ENCODE assay signal across 8 cellular contexts in the genomic region with DNA sequence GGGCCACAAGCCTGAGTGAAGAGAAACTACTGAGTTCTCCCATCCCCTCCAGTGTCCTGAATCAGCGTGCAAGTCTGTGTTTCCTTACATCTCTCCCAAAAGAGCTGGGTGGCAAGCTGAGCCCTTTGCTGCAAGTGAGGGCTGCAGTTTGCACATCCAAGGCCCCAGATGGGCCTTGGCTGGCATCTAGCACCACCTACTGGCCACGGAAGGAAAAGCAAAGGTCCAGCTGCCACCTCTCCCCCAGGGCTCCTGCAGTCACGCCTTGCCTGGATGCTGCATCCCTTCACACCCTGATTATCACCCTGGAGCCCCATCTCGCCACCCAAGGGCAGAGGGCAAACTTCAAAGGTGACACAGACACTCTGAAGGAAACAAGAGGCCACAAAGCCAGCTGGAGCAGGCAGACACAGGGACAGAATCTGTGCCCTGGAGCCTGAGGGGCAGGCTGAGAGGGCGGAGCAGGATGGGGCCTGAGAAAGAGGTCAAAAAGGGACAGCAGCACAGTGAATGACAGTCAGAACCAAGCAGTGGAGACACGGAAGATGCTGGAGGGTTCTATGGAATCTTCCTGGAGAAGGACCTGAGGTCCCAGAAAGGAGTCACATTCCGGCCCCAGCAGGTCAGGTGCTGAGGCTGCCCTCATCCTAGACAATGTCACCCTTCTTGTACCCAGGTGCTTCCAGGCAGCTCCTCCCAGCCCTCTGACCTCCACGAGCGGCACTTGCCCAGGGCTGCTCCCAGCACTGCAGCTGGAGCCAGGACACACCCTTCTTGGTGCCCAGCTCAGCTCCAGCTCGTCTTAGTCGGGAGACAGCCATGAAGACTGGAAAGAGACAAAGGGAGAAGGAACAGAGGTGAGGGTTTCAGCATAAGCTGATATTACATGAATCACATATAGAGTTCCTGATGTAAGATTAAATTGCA. TPM values are rescaled to one million over a fixed set of nuclear protein-coding genes. Genes with fewer than 3 reads are reported as not detected.
DNase-seq lines count a peak whose midpoint lies in the region; ATAC-seq and TF ChIP-seq lines count a peak whose summit lies in the region.

No MANE protein-coding gene starts in this region.

- no peaks in the 10 kb centered on the region for H3K36me3 ChIP-seq in esophagus muscularis mucosa
- H3K36me3 ChIP-seq in suprapubic skin: no peaks in the 10 kb centered on the region

- ATAC-seq in activated CD4-positive, CD25-positive, alpha-beta regulatory T cell treated with anti-CD3 and anti-CD28 coated beads, Interleukin-2, amount 50 U/mL, for 24 hours: no peak
- ATAC-seq in HG02678 (IDR thresholded peaks at IDR 0.05; ENCODE audit: unreplicated experiment): peak; percentile 83

- H3K4me1 ChIP-seq in esophagus muscularis mucosa (no peaks in the 10 kb centered on the region), suprapubic skin (no peaks in the 10 kb centered on the region)

- intact Hi-C loops in esophagus muscularis mucosa (cut with DNase I): no loop called here

- H3K4me3 Mint-ChIP-seq in nephron: no peak overlapping the region

- peak in 3 of 4 experiments; percentile 3 to 32 (median 9) for DNase-seq in activated CD4-positive, CD25-positive, alpha-beta regulatory T cell (lab: John Stamatoyannopoulos, UW)
- DNase-seq in NCI-H226 (peak; percentile 52), activated T-cell treated with anti-CD3 and anti-CD28 coated beads for 1 hour (ENCODE audit: low read depth) (peak; percentile 37), esophagus muscularis mucosa (ENCODE audit: extremely low spot score) (no peak), suprapubic skin (ENCODE audit: low spot score in 2 of 2) (no peak)

- H3K27me3 Mint-ChIP-seq in nephron (ENCODE audit: low read depth): peaks cover 75% of the 10 kb centered on the region

- no peaks in the 10 kb centered on the region for H3K9me3 Mint-ChIP-seq in nephron

- H3K27me3 ChIP-seq in esophagus muscularis mucosa (peaks cover 0 to 26% (median 2%) of the 10 kb centered on the region in 4 donors), suprapubic skin (peaks cover 25% of the 10 kb centered on the region)

- H3K36me3 Mint-ChIP-seq in nephron (ENCODE audit: low read depth): no peaks in the 10 kb centered on the region

- TF ChIP-seq CTCF in esophagus muscularis mucosa (IDR thresholded peaks at IDR 0.05) (peak; percentile 61 to 86 (median 80)), nephron (IDR thresholded peaks at IDR 0.05; ENCODE audit: unreplicated experiment in 3 of 3) (peak; percentile 83 to 91 (median 86)), suprapubic skin (IDR thresholded peaks at IDR 0.05) (peak; percentile 50 to 81)

- no peaks in the 10 kb centered on the region for H3K4me1 Mint-ChIP-seq in nephron

- H3K4me3 ChIP-seq in esophagus muscularis mucosa (no peak overlapping the region), suprapubic skin (no peak overlapping the region)

- 28% methylated on average over 7 of the region's 11 CpGs for WGBS in esophagus muscularis mucosa
- 37% methylated on average over 9 of the region's 11 CpGs for WGBS in suprapubic skin

- TF ChIP-seq POLR2A in esophagus muscularis mucosa (IDR thresholded peaks at IDR 0.05; ENCODE audit: low read depth) (no peak), suprapubic skin (IDR thresholded peaks at IDR 0.05) (no peak)

- no peak overlapping the region for H3K27ac Mint-ChIP-seq in nephron

- peaks cover 0 to 3% (median 0%) of the 10 kb centered on the region in 4 donors for H3K9me3 ChIP-seq in esophagus muscularis mucosa
- H3K9me3 ChIP-seq in suprapubic skin: no peaks in the 10 kb centered on the region

- H3K27ac ChIP-seq in esophagus muscularis mucosa (replicated peaks in 1 of 4): no peak overlapping the region
- H3K27ac ChIP-seq in suprapubic skin: no peak overlapping the region

- no peak for TF ChIP-seq EP300 in esophagus muscularis mucosa (IDR thresholded peaks at IDR 0.05)
- TF ChIP-seq EP300 in suprapubic skin (IDR thresholded peaks at IDR 0.05): no peak

RNA-seq across cellular contexts. Expression of a gene that starts 18.3 kb away (rescaled TPM):
- total RNA-seq in esophagus muscularis mucosa (1 to 10 TPM; 1.7 to 6.3 (median 3.0) TPM), suprapubic skin (10 to 100 TPM in 1 of 4 donors, 1 to 10 TPM in 3; 5.3 to 11.7 (median 6.3) TPM)

Comparison
In these comparisons a context has a peak if more than half of its experiments do, and no peak if none do; other contexts are left out.
1. DNase-seq: peak in activated CD4-positive, CD25-positive, alpha-beta regulatory T cell (3 of 4), NCI-H226 (single experiment) and activated T-cell treated with anti-CD3 and anti-CD28 coated beads for 1 hour (single experiment); none in esophagus muscularis mucosa (single experiment) and suprapubic skin (0 of 2).
2. Peak in every context shown above with its lines, with median percentiles within 50 percentile points of each other: CTCF ChIP-seq.